In genomic region chr1:19717467-19717866, GRCh38 we compare ENCODE assay signal across 21 cellular contexts. TPM values are rescaled to one million over a fixed set of nuclear protein-coding genes. Genes with fewer than 3 reads are reported as not detected.
DNase-seq lines count a peak whose midpoint lies in the region; ATAC-seq and TF ChIP-seq lines count a peak whose summit lies in the region.
"Had no signal": no experiment of that assay in that cellular context is flagged by ENCODE, and none has a peak within 500 bp of the region (broad histone marks: within the 10 kb centered on the region; RNA-seq: fewer than 3 reads in every experiment).

No MANE protein-coding gene starts in this region.

- H4K5ac ChIP-seq in H9 (ENCODE audit: insufficient read length, low read depth, low read length): no peak overlapping the region

- no peak overlapping the region for H2AFZ ChIP-seq in H9 (ENCODE audit: low read length)

- no peak overlapping the region for H3T11ph ChIP-seq in H9 (ENCODE audit: low read length)

- DNase-seq in H9 (peak; percentile 38), ascending aorta (ENCODE audit: low spot score in 2 of 2) (no peak), medulla oblongata (ENCODE audit: extremely low spot score) (peak; percentile 6), thoracic aorta (ENCODE audit: low spot score) (no peak), right atrium auricular region (ENCODE audit: low spot score) (no peak), NCI-H226 (no peak), breast epithelium (ENCODE audit: low spot score in 2 of 2) (no peak), NCI-H128 (lab: John Stamatoyannopoulos, UW; ENCODE audit: unreplicated experiment) (no peak)
- DNase-seq: AML-193; Caco-2; Calu3; CD4-positive, alpha-beta T cell; CD8-positive, alpha-beta T cell; DMS79 treated with DMSO at 0.1 percent for 48 hours; GF-D8 had no signal

- H3K27ac Mint-ChIP-seq in H9: peak overlapping the region in 1 of 3 experiments; percentile 59; a peak in 1 of 7 replicates
- H3K27ac Mint-ChIP-seq: B cell; CD4-positive, alpha-beta T cell; CD8-positive, alpha-beta T cell had no signal

- no CpG with 5 or more reads among the region's 6 CpGs for WGBS in H9 (ENCODE audit: extremely low coverage, insufficient read length, low lambda C conversion rate)

- no peak overlapping the region for H3K18ac ChIP-seq in H9 (ENCODE audit: insufficient read length, low read depth, low read length)

- H2BK15ac ChIP-seq in H9 (ENCODE audit: low read depth, low read length): no peak overlapping the region

- intact Hi-C loops in ascending aorta (cut with DNase I) (loop anchor here (5.0 kb wide), 1 partner anchor 50 kb away; no protein-coding TSS in a partner anchor), breast epithelium (cut with DNase I; ENCODE audit: low total_unique reads) (no loop called here)

- no peak overlapping the region for H3K4me3 ChIP-seq in ascending aorta
- no peak overlapping the region for H3K4me3 ChIP-seq in thoracic aorta
- H3K4me3 ChIP-seq in right atrium auricular region: no peak overlapping the region
- H3K4me3 ChIP-seq in breast epithelium: no peak overlapping the region
- H3K4me3 ChIP-seq: A549; BLaER1 treated with 17β-estradiol and CSF1 and Interleukin-3, amounts not matched to agents 10 nM and 100 nM had no signal

- H3K4me3 Mint-ChIP-seq in H9: no peak overlapping the region
- H3K4me3 Mint-ChIP-seq: B cell; CD4-positive, alpha-beta T cell; CD8-positive, alpha-beta T cell had no signal

- no peak for ATAC-seq in thoracic aorta (ENCODE audit: insufficient number of reproducible peaks, low FRiP score, low read depth)
- ATAC-seq: A549; CD8-positive, alpha-beta T cell had no signal

- no peak overlapping the region for H4K91ac ChIP-seq in H9 (ENCODE audit: insufficient read length, low read depth, low read length)

- H3K79me2 ChIP-seq in H9 (ENCODE audit: insufficient read depth, low read length): no peaks in the 10 kb centered on the region

- TF ChIP-seq CTCF in H9 (conservative IDR thresholded peaks at IDR 0.05) (no peak), ascending aorta (IDR thresholded peaks at IDR 0.05) (no peak), thoracic aorta (IDR thresholded peaks at IDR 0.05) (no peak), right atrium auricular region (IDR thresholded peaks at IDR 0.05) (no peak), breast epithelium (IDR thresholded peaks at IDR 0.05) (no peak)

- H3K4me1 Mint-ChIP-seq in H9: peaks cover 20 to 31% of the 10 kb centered on the region in 2 experiments
- H3K4me1 Mint-ChIP-seq: B cell had no signal

- H3K27ac ChIP-seq in H9 (ENCODE audit: insufficient read length, low read depth, low read length) (no peak overlapping the region), ascending aorta (peak overlapping the region; percentile 30 to 54), thoracic aorta (peak overlapping the region; percentile 49 to 54), right atrium auricular region (no peak overlapping the region), breast epithelium (no peak overlapping the region)
- H3K27ac ChIP-seq: 22Rv1; A549; BLaER1 treated with 17β-estradiol and CSF1 and Interleukin-3, amounts not matched to agents 10 nM and 100 nM; C4-2B had no signal

- no peak overlapping the region for H3K9ac ChIP-seq in H9 (ENCODE audit: extremely low read depth, insufficient read length, low read length)
- H3K9ac ChIP-seq: BLaER1 treated with 17β-estradiol and CSF1 and Interleukin-3, amounts not matched to agents 10 nM and 100 nM had no signal

- no peaks in the 10 kb centered on the region for H3K9me3 ChIP-seq in H9 (ENCODE audit: control insufficient read depth, low read depth, low read length)
- no peaks in the 10 kb centered on the region for H3K9me3 ChIP-seq in ascending aorta
- H3K9me3 ChIP-seq in thoracic aorta: no peaks in the 10 kb centered on the region
- no peaks in the 10 kb centered on the region for H3K9me3 ChIP-seq in right atrium auricular region
- no peaks in the 10 kb centered on the region for H3K9me3 ChIP-seq in breast epithelium
- H3K9me3 ChIP-seq: A549; BLaER1 treated with 17β-estradiol and CSF1 and Interleukin-3, amounts not matched to agents 10 nM and 100 nM; Caco-2 had no signal

- H3K79me1 ChIP-seq in H9 (ENCODE audit: insufficient read depth, low read depth, low read length, poor library complexity, severe bottlenecking): no peaks in the 10 kb centered on the region

- H3K4me1 ChIP-seq in H9 (ENCODE audit: insufficient read depth, low read length) (peaks cover 6% of the 10 kb centered on the region), ascending aorta (peaks cover 0 to 5% of the 10 kb centered on the region in 2 donors), thoracic aorta (ENCODE audit: control insufficient read depth in 1 of 2, low read depth in 2 of 2) (peaks cover 5 to 9% of the 10 kb centered on the region in 2 donors), right atrium auricular region (no peaks in the 10 kb centered on the region), breast epithelium (no peaks in the 10 kb centered on the region)
- H3K4me1 ChIP-seq: A549 had no signal

- H3K36me3 ChIP-seq in ascending aorta (peaks cover 0 to 3% of the 10 kb centered on the region in 2 donors), thoracic aorta (no peaks in the 10 kb centered on the region), right atrium auricular region (no peaks in the 10 kb centered on the region), breast epithelium (no peaks in the 10 kb centered on the region)

- H3K27me3 Mint-ChIP-seq in H9 (ENCODE audit: low read depth): no peaks in the 10 kb centered on the region
- H3K27me3 Mint-ChIP-seq: B cell; CD4-positive, alpha-beta T cell had no signal

- H3K36me3 Mint-ChIP-seq in H9 (ENCODE audit: insufficient read depth in 1 of 3, low read depth in 3 of 3): no peaks in the 10 kb centered on the region

- no peak overlapping the region for H2BK20ac ChIP-seq in H9 (ENCODE audit: low read depth, low read length, poor library complexity, severe bottlenecking)

- no peak overlapping the region for H2AK5ac ChIP-seq in H9 (ENCODE audit: insufficient read length, low read length)

- H4K8ac ChIP-seq in H9 (replicated peaks; ENCODE audit: insufficient read length, low read depth, low read length): no peak overlapping the region

- no peaks in the 10 kb centered on the region; a peak in 1 of 5 replicates for H3K9me3 Mint-ChIP-seq in H9
- H3K9me3 Mint-ChIP-seq: CD4-positive, alpha-beta T cell; CD8-positive, alpha-beta T cell had no signal

- H3K4ac ChIP-seq in H9 (ENCODE audit: low read depth, low read length): no peak overlapping the region

- H3K23ac ChIP-seq in H9 (ENCODE audit: insufficient read length, low read depth, low read length): no peak overlapping the region

- no peak overlapping the region for H2BK120ac ChIP-seq in H9 (ENCODE audit: low read depth, low read length, poor library complexity, severe bottlenecking)

- TF ChIP-seq POLR2A in breast epithelium (IDR thresholded peaks at IDR 0.05): no peak

- no peak overlapping the region for H2BK5ac ChIP-seq in H9 (ENCODE audit: insufficient read length, low read length)

- no peak overlapping the region for H3K4me2 ChIP-seq in H9 (ENCODE audit: insufficient read depth, insufficient read length, low read length)
- H3K4me2 ChIP-seq: A549; BLaER1 treated with 17β-estradiol and CSF1 and Interleukin-3, amounts not matched to agents 10 nM and 100 nM had no signal

- H3K14ac ChIP-seq in H9 (ENCODE audit: insufficient read depth, low read length): no peak overlapping the region

- H3K27me3 ChIP-seq in H9 (ENCODE audit: insufficient read depth, low read length) (no peaks in the 10 kb centered on the region), ascending aorta (no peaks in the 10 kb centered on the region), thoracic aorta (replicated peaks; ENCODE audit: insufficient read depth) (no peaks in the 10 kb centered on the region), right atrium auricular region (no peaks in the 10 kb centered on the region), breast epithelium (no peaks in the 10 kb centered on the region)
- H3K27me3 ChIP-seq: BLaER1 treated with 17β-estradiol and CSF1 and Interleukin-3, amounts not matched to agents 10 nM and 100 nM had no signal

- no peak overlapping the region for H2BK12ac ChIP-seq in H9 (ENCODE audit: insufficient read length, low read depth, low read length)

- no peaks in the 10 kb centered on the region for H3K23me2 ChIP-seq in H9 (ENCODE audit: insufficient read length, low read depth, low read length, poor library complexity, severe bottlenecking)

- no peaks in the 10 kb centered on the region for H4K20me1 ChIP-seq in H9 (ENCODE audit: control insufficient read depth, insufficient read depth, insufficient read length)
- H4K20me1 ChIP-seq: BLaER1 treated with 17β-estradiol and CSF1 and Interleukin-3, amounts not matched to agents 10 nM and 100 nM had no signal

- H3K56ac ChIP-seq in H9 (ENCODE audit: insufficient read length, low read depth, low read length): no peak overlapping the region

RNA-seq across cellular contexts. Expression of gene HTR6, which starts 52.8 kb away (rescaled TPM):
- total RNA-seq in H9 (2021) (0.29 and 0.37 TPM in 2 replicates), ascending aorta (not detected), thoracic aorta (under 1 TPM in 1 of 2 donors, not detected in 1; 0.41 TPM), right atrium auricular region (not detected), breast epithelium (not detected)
- total RNA-seq: A172, B cell, Caco-2, Calu3 had no signal

Comparison
In these comparisons a context has a peak if more than half of its experiments do, and no peak if none do; other contexts are left out.
1. DNase-seq: peak in H9 (single experiment) and medulla oblongata (single experiment); none in ascending aorta (0 of 2), thoracic aorta (single experiment), right atrium auricular region (single experiment), NCI-H226 (single experiment), breast epithelium (0 of 2) and NCI-H128 (single experiment).
2. H3K27ac ChIP-seq: peak in ascending aorta (2 of 2) and thoracic aorta (2 of 2); none in H9 (single experiment), right atrium auricular region (0 of 2) and breast epithelium (0 of 2).